Comparison of ENCODE assay signal across 15 cellular contexts in the genomic region with DNA sequence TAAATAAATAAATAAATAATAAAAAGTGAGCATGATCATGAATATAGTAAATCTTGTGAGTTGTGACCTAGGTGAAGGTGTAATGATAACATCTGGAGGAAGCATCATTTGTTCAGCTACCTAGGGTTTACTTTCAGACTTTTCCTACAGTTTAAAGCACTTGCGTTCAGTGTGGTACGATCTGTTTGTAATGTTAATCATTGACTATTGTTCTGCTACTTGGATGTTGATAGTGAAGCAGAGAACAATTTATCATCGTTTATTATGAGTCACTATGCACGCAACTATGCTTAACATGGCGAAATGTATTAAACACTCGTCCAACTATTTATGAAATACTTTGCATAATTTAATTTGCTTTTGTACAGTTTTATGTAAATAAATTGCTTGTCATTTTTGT.
DNase-seq lines count a peak whose midpoint lies in the region; TF ChIP-seq lines count a peak whose summit lies in the region.
"Had no signal": no experiment of that assay in that cellular context is flagged by ENCODE, and none has a peak within 500 bp of the region (broad histone marks: within the 10 kb centered on the region; RNA-seq: fewer than 3 reads in every experiment).

No MANE protein-coding gene starts in this region.

- H3K4me3 ChIP-seq in fibroblast of the aortic adventitia (ENCODE audit: low read depth, low read length) = no peak overlapping the region

- in situ Hi-C loops in ACHN (cut with HindIII; ENCODE audit: low pct_ligation_motif_present, low pct_unique_long_range_greater_than_20kb, low sequenced_read_pairs) = no loop called here
- in situ Hi-C loops in KBM-7 (cut with MboI; ENCODE audit: low pct_unique_long_range_greater_than_20kb, low sequenced_read_pairs) = no loop called here

- DNase-seq in ACHN (peak; percentile 31), SW480 (ENCODE audit: low spot score) (peak; percentile 26), fibroblast of the aortic adventitia (ENCODE audit: low read depth) (peak; percentile 4), renal cortical epithelial cell (ENCODE audit: low read depth) (peak; percentile 75), NCI-H748 treated with DMSO at 0.1 percent for 48 hours (lab: John Stamatoyannopoulos, UW) (no peak), NCI-H1048 (lab: John Stamatoyannopoulos, UW) (no peak), KBM-7 (no peak)
- DNase-seq in activated CD4-positive, CD25-positive, alpha-beta regulatory T cell treated with anti-CD3 and anti-CD28 coated beads, Interleukin-2, amount 50 U/mL, for 72 hours = no peak
- DNase-seq: CD4-positive, CD25-positive, alpha-beta regulatory T cell; H9; IMR-90; NCI-H1105 treated with DMSO at 0.1 percent for 48 hours; NCI-H2029 treated with DMSO at 0.1 percent for 48 hours; NCI-H526; Right ventricle myocardium superior had no signal

- TF ChIP-seq CTCF in fibroblast of the aortic adventitia (IDR thresholded peaks at IDR 0.05; ENCODE audit: insufficient read depth, low read length) = no peak

Comparison
In these comparisons a context has a peak if more than half of its experiments do, and no peak if none do; other contexts are left out.
1. DNase-seq: peak in ACHN (single experiment), SW480 (single experiment), fibroblast of the aortic adventitia (single experiment) and renal cortical epithelial cell (single experiment); none in NCI-H748 treated with DMSO at 0.1 percent for 48 hours (single experiment), activated CD4-positive, CD25-positive, alpha-beta regulatory T cell treated with anti-CD3 and anti-CD28 coated beads, Interleukin-2, amount 50 U/mL, for 72 hours (single experiment), NCI-H1048 (single experiment) and KBM-7 (single experiment).